In genomic region chr2:8648441-8648840, GRCh38 we compare ENCODE assay signal across 22 cellular contexts. TPM values are rescaled to one million over a fixed set of nuclear protein-coding genes. Genes with fewer than 3 reads are reported as not detected.
DNase-seq lines count a peak whose midpoint lies in the region; ATAC-seq and TF ChIP-seq lines count a peak whose summit lies in the region.
"Had no signal": no experiment of that assay in that cellular context is flagged by ENCODE, and none has a peak within 500 bp of the region (broad histone marks: within the 10 kb centered on the region; RNA-seq: fewer than 3 reads in every experiment).

No MANE protein-coding gene starts in this region.

- peak overlapping the region in 2 of 3 experiments; percentile 15 to 26 for H3K27ac Mint-ChIP-seq in nephron
- H3K27ac Mint-ChIP-seq in activated naive CD8-positive, alpha-beta T cell treated with anti-CD3 and anti-CD28 coated beads, Interleukin-2, amount 50 U/mL, for 24 hours: no peak overlapping the region
- H3K27ac Mint-ChIP-seq: B cell; CD4-positive, alpha-beta T cell; CD8-positive, alpha-beta memory T cell; GM23338 had no signal

- H2AFZ ChIP-seq in osteoblast (ENCODE audit: low read length): no peak overlapping the region
- H2AFZ ChIP-seq: GM23338 had no signal

- H3K9me3 Mint-ChIP-seq in nephron: no peaks in the 10 kb centered on the region
- H3K9me3 Mint-ChIP-seq in activated naive CD8-positive, alpha-beta T cell treated with anti-CD3 and anti-CD28 coated beads, Interleukin-2, amount 50 U/mL, for 24 hours: no peaks in the 10 kb centered on the region
- H3K9me3 Mint-ChIP-seq: CD4-positive, alpha-beta T cell; CD8-positive, alpha-beta memory T cell had no signal

- no peaks in the 10 kb centered on the region for H3K27me3 Mint-ChIP-seq in nephron (ENCODE audit: low read depth)
- no peaks in the 10 kb centered on the region for H3K27me3 Mint-ChIP-seq in activated naive CD8-positive, alpha-beta T cell treated with anti-CD3 and anti-CD28 coated beads, Interleukin-2, amount 50 U/mL, for 24 hours
- H3K27me3 Mint-ChIP-seq: CD4-positive, alpha-beta T cell; CD8-positive, alpha-beta memory T cell had no signal

- TF ChIP-seq CTCF in nephron (IDR thresholded peaks at IDR 0.05; ENCODE audit: unreplicated experiment in 3 of 3) (no peak), osteoblast (IDR thresholded peaks at IDR 0.05; ENCODE audit: extremely low read depth, low read depth, low read length) (no peak), spleen (IDR thresholded peaks at IDR 0.05 in 8 of 11, conservative IDR thresholded peaks at IDR 0.05 in 3 of 11) (no peak), omental fat pad (IDR thresholded peaks at IDR 0.05) (no peak)

- no peaks in the 10 kb centered on the region for H3K9me3 ChIP-seq in osteoblast (ENCODE audit: low read depth, low read length)
- H3K9me3 ChIP-seq in spleen: peaks cover 0 to 19% (median 9%) of the 10 kb centered on the region in 8 donors

- intact Hi-C loops in cardiac septum (cut with DNase I) (no loop called here), left ventricle myocardium superior (cut with micrococcal nuclease) (no loop called here), spleen (cut with DNase I; ENCODE audit: low total_unique reads) (no loop called here)

- 90 to 92% (median 91%) methylated on average over 8 of the region's 8 CpGs for WGBS in spleen, 5 donors

- no peaks in the 10 kb centered on the region for H3K79me2 ChIP-seq in osteoblast (ENCODE audit: insufficient read depth, low read length)

- no peak for TF ChIP-seq POLR2A in spleen (IDR thresholded peaks at IDR 0.05)

- no peaks in the 10 kb centered on the region for H3K36me3 Mint-ChIP-seq in nephron (ENCODE audit: low read depth)
- no peaks in the 10 kb centered on the region for H3K36me3 Mint-ChIP-seq in activated naive CD8-positive, alpha-beta T cell treated with anti-CD3 and anti-CD28 coated beads, Interleukin-2, amount 50 U/mL, for 24 hours (ENCODE audit: low read depth)
- H3K36me3 Mint-ChIP-seq: CD8-positive, alpha-beta memory T cell had no signal

- H3K4me3 Mint-ChIP-seq in nephron: no peak overlapping the region
- H3K4me3 Mint-ChIP-seq in activated naive CD8-positive, alpha-beta T cell treated with anti-CD3 and anti-CD28 coated beads, Interleukin-2, amount 50 U/mL, for 24 hours: no peak overlapping the region
- H3K4me3 Mint-ChIP-seq: B cell; CD4-positive, alpha-beta T cell; CD8-positive, alpha-beta memory T cell; GM23338; H9 had no signal

- no peak overlapping the region for H3K27ac ChIP-seq in osteoblast (ENCODE audit: low read depth, low read length)
- no peak overlapping the region for H3K27ac ChIP-seq in spleen
- H3K27ac ChIP-seq: 22Rv1, BLaER1, C4-2B had no signal

- H3K27me3 ChIP-seq in osteoblast (ENCODE audit: insufficient read depth, low read length): no peaks in the 10 kb centered on the region
- H3K27me3 ChIP-seq in spleen (replicated peaks in 1 of 7): no peaks in the 10 kb centered on the region
- H3K27me3 ChIP-seq: BLaER1 had no signal

- peaks cover 5% of the 10 kb centered on the region for H3K4me1 Mint-ChIP-seq in nephron
- H3K4me1 Mint-ChIP-seq in activated naive CD8-positive, alpha-beta T cell treated with anti-CD3 and anti-CD28 coated beads, Interleukin-2, amount 50 U/mL, for 24 hours: peaks cover 2% of the 10 kb centered on the region
- H3K4me1 Mint-ChIP-seq: B cell, GM23338 had no signal

- peak; percentile 66 for DNase-seq in cardiac septum (ENCODE audit: low spot score)
- DNase-seq in left ventricle myocardium superior: no peak
- DNase-seq in osteoblast (ENCODE audit: insufficient read length, low spot score, missing footprints): peak; percentile 62
- DNase-seq in spleen: peak; percentile 18
- DNase-seq in epidermal melanocyte (ENCODE audit: insufficient read length, low spot score): no peak
- DNase-seq in activated naive CD8-positive, alpha-beta T cell treated with anti-CD3 and anti-CD28 coated beads, Interleukin-2, amount 50 U/mL, for 24 hours: no peak
- DNase-seq in omental fat pad (ENCODE audit: low spot score): no peak
- DNase-seq: CD4-positive, alpha-beta T cell; CD8-positive, alpha-beta memory T cell; DMS 273 treated with DMSO at 0.1 percent for 48 hours; DMS79; EL; GDM1; H9 had no signal

- H3K36me3 ChIP-seq in osteoblast (ENCODE audit: insufficient read depth, low read length) (no peaks in the 10 kb centered on the region), spleen (no peaks in the 10 kb centered on the region)

- H3K4me2 ChIP-seq in osteoblast (ENCODE audit: insufficient read depth, low read length): no peak overlapping the region
- H3K4me2 ChIP-seq: BLaER1, GM23338 had no signal

- no peaks in the 10 kb centered on the region for H4K20me1 ChIP-seq in osteoblast (ENCODE audit: insufficient read depth, low read length)
- H4K20me1 ChIP-seq: BLaER1 had no signal

- H3K4me3 ChIP-seq in osteoblast (ENCODE audit: insufficient read depth, low read length) (no peak overlapping the region), spleen (no peak overlapping the region)
- H3K4me3 ChIP-seq: BLaER1, GM12878, GM23338 had no signal

- ATAC-seq in left ventricle myocardium superior (no peak), omental fat pad (ENCODE audit: low FRiP score) (no peak)
- no peak for ATAC-seq in activated naive CD8-positive, alpha-beta T cell treated with anti-CD3 and anti-CD28 coated beads, Interleukin-2, amount 50 U/mL, for 24 hours
- ATAC-seq: GM12878, GM23338, HCT116 had no signal

- H3K4me1 ChIP-seq in osteoblast (ENCODE audit: insufficient read depth, low read length) (no peaks in the 10 kb centered on the region), spleen (peaks cover 0 to 20% (median 9%) of the 10 kb centered on the region in 6 donors)

RNA-seq across cellular contexts. Expression of gene ID2, which starts 33.4 kb away (rescaled TPM):
- 35.1 TPM for total RNA-seq in cardiac septum
- 30.0 TPM for total RNA-seq in left ventricle myocardium superior
- total RNA-seq in osteoblast: 139 and 168 TPM in 2 replicates
- 100 to 1,000 TPM in 4 of 7 donors, 10 to 100 TPM in 3; 80.4 to 343 (median 109) TPM for total RNA-seq in spleen
- 10 to 100 TPM; 42.8 to 73.9 (median 59.7) TPM for polyA plus RNA-seq in spleen
- total RNA-seq in omental fat pad: 100 to 1,000 TPM; 165 to 949 (median 312) TPM

Comparison
In these comparisons a context has a peak if more than half of its experiments do, and no peak if none do; other contexts are left out.
1. DNase-seq: peak in cardiac septum (single experiment), osteoblast (single experiment) and spleen (single experiment); none in left ventricle myocardium superior (single experiment), epidermal melanocyte (single experiment), activated naive CD8-positive, alpha-beta T cell treated with anti-CD3 and anti-CD28 coated beads, Interleukin-2, amount 50 U/mL, for 24 hours (single experiment) and omental fat pad (single experiment).